Comparison of ENCODE assay signal across 1 cellular context in genomic region chr3:152109038-152109437, GRCh38.
TF ChIP-seq lines count a peak whose summit lies in the region.

No MANE protein-coding gene starts in this region.

TF ChIP-seq in K562, 482 proteins besides CTCF, POLR2A, EP300 and RAD21 (continued from another document and continues in another):
- TF ChIP-seq ZNF318 (IDR thresholded peaks at IDR 0.05; ENCODE audit: borderline replicate concordance in 1 of 2, low read depth in 1 of 2) (peak in 1 of 2 experiments; percentile 47; a peak in 1 of 4 replicates), BMI1 (IDR thresholded peaks at IDR 0.05; ENCODE audit: low read length) (no peak), MITF (IDR thresholded peaks at IDR 0.05) (0 out of 2 replicates have a peak, but pooled peaks have one; percentile 37), ELF2 (CRISPR knock-in tag; IDR thresholded peaks at IDR 0.05) (no peak), HBP1 (CRISPR knock-in tag; IDR thresholded peaks at IDR 0.05) (no peak), SMAD4 (CRISPR knock-in tag; conservative IDR thresholded peaks at IDR 0.05) (peak; percentile 63; the same call in 1 of the 2 replicates), ASH1L (IDR thresholded peaks at IDR 0.05; ENCODE audit: borderline replicate concordance, low read depth, partially characterized antibody) (no peak), ZNF699 (CRISPR knock-in tag; IDR thresholded peaks at IDR 0.05; ENCODE audit: insufficient replicate concordance) (no peak), DEAF1 (CRISPR knock-in tag; IDR thresholded peaks at IDR 0.05) (no peak), ZBTB1 (CRISPR knock-in tag; IDR thresholded peaks at IDR 0.05; ENCODE audit: borderline replicate concordance, low read depth) (no peak), RCOR1 (IDR thresholded peaks at IDR 0.05; ENCODE audit: borderline replicate concordance in 1 of 2, low read depth in 2 of 2, low read length in 2 of 2) (peak in 1 of 2 experiments; percentile 81; a peak in 2 of 4 replicates), PREB (CRISPR knock-in tag; IDR thresholded peaks at IDR 0.05) (no peak), MYNN (IDR thresholded peaks at IDR 0.05) (no peak), MYNN (CRISPR knock-in tag; IDR thresholded peaks at IDR 0.05) (no peak), SAFB2 (IDR thresholded peaks at IDR 0.05; ENCODE audit: borderline replicate concordance, low read depth, low read length, severe bottlenecking) (no peak), POLR3A (IDR thresholded peaks at IDR 0.05; ENCODE audit: borderline replicate concordance, extremely low read depth, insufficient read depth, insufficient read length) (no peak), ZNF592 (IDR thresholded peaks at IDR 0.05) (peak; percentile 90), PKNOX1 (IDR thresholded peaks at IDR 0.05) (no peak), ZNF561 (CRISPR knock-in tag; conservative IDR thresholded peaks at IDR 0.05) (no peak), JUN (IDR thresholded peaks at IDR 0.05; ENCODE audit: borderline replicate concordance, low read depth, low read length) (peak; percentile 54; the same call in 1 of the 2 replicates), JUN (CRISPR knock-in tag; IDR thresholded peaks at IDR 0.05; ENCODE audit: borderline replicate concordance) (no peak), EHMT2 (IDR thresholded peaks at IDR 0.05) (peak; percentile 83; the same call in 1 of the 2 replicates), HCFC1 (IDR thresholded peaks at IDR 0.05; ENCODE audit: low read depth, low read length) (no peak)
